In the genomic region with DNA sequence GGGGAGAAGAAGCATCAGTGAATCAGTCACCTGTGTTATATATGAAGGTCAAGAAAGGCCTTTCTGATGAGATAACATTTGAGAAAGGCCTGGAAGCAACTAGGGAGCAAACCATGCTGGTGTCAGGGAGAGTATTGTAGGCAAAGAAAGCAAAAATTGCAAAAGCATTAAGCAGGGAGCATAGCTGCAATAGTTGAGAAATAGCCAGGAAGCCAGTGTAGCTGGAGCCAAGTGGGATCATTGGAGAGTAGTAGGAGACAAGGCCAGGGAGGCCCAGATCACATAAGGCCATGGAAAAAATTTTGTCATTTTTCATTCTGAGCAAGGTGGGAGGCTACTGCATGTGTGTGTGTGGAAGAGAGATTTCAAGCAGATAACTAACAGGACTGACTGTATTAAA, we compare ENCODE assay signal across 22 cellular contexts. TPM values are rescaled to one million over a fixed set of nuclear protein-coding genes. Genes with fewer than 3 reads are reported as not detected.
"Had no signal": no experiment of that assay in that cellular context is flagged by ENCODE, and none has a peak within 500 bp of the region (broad histone marks: within the 10 kb centered on the region; RNA-seq: fewer than 3 reads in every experiment).

No MANE protein-coding gene starts in this region.

- H3K4me3 Mint-ChIP-seq: activated CD4-positive, alpha-beta T cell treated with anti-CD3 and anti-CD28 coated beads, Interleukin-2, amount 10 ng/mL, durations not matched to agents 24 days and 14 days; activated CD8-positive, alpha-beta T cell treated with anti-CD3 and anti-CD28 coated beads for 36 hours; activated T-helper 17 cell treated with anti-CD3 and anti-CD28 coated beads, Interleukin-2, amount 50 U/mL, for 72 hours; dendritic cell treated with granulocyte-macrophage colony-stimulating factor and Interleukin-4, amounts not matched to agents 40 ng/mL and 50 ng/mL, for 4 days; nephron; stimulated activated memory B cell treated with anti-CD40 and anti-IgM and Interleukin-4, amounts not matched to agents 10 μg/mL and 1 μg/mL and 100 μg/mL, for 72 hours; T-helper 1 cell treated with Interleukin-12 subunit alpha and Interleukin-12 subunit beta and Interleukin-4 antibody, amounts not matched to agents 30 μg/mL and 1 μg/mL, for 36 hours had no signal

- DNase-seq: activated CD4-positive, alpha-beta T cell treated with anti-CD3 and anti-CD28 coated beads, Interleukin-2, amount 10 ng/mL, durations not matched to agents 24 days and 14 days; activated CD8-positive, alpha-beta T cell treated with anti-CD3 and anti-CD28 coated beads for 36 hours; activated naive CD4-positive, alpha-beta T cell; activated T-cell treated with anti-CD3 and anti-CD28 coated beads, Interleukin-2, amount 50 U/mL, for 1 hour; anterior cingulate cortex; effector CD8-positive, alpha-beta T cell; foreskin keratinocyte; glutamatergic neuron; hypothalamus; lower lobe of right lung; posterior cingulate gyrus; sigmoid colon; spleen; stimulated activated CD4-positive, alpha-beta T cell treated with anti-CD3 and anti-CD28 coated beads, Interleukin-4, amount 100 ng/mL, for 4 hours; upper lobe of right lung had no signal

- H3K4me1 Mint-ChIP-seq: activated CD4-positive, alpha-beta T cell treated with anti-CD3 and anti-CD28 coated beads, Interleukin-2, amount 10 ng/mL, durations not matched to agents 24 days and 14 days; activated T-helper 17 cell treated with anti-CD3 and anti-CD28 coated beads, Interleukin-2, amount 50 U/mL, for 72 hours; nephron; stimulated activated memory B cell treated with anti-CD40 and anti-IgM and Interleukin-4, amounts not matched to agents 10 μg/mL and 1 μg/mL and 100 μg/mL, for 72 hours had no signal

- H3K36me3 Mint-ChIP-seq: stimulated activated memory B cell treated with anti-CD40 and anti-IgM and Interleukin-4, amounts not matched to agents 10 μg/mL and 1 μg/mL and 100 μg/mL, for 72 hours had no signal

- ATAC-seq: activated CD8-positive, alpha-beta T cell treated with anti-CD3 and anti-CD28 coated beads for 36 hours; activated T-helper 17 cell treated with anti-CD3 and anti-CD28 coated beads, Interleukin-2, amount 50 U/mL, for 72 hours; esophagus mucosa; foreskin keratinocyte; lower lobe of right lung; stimulated activated memory B cell treated with anti-CD40 and anti-IgM and Interleukin-4, amounts not matched to agents 10 μg/mL and 1 μg/mL and 100 μg/mL, for 72 hours; upper lobe of right lung had no signal

- H3K27ac Mint-ChIP-seq: activated CD4-positive, alpha-beta T cell treated with anti-CD3 and anti-CD28 coated beads, Interleukin-2, amount 10 ng/mL, durations not matched to agents 24 days and 14 days; activated CD8-positive, alpha-beta T cell treated with anti-CD3 and anti-CD28 coated beads for 36 hours; activated T-helper 17 cell treated with anti-CD3 and anti-CD28 coated beads, Interleukin-2, amount 50 U/mL, for 72 hours; dendritic cell treated with granulocyte-macrophage colony-stimulating factor and Interleukin-4, amounts not matched to agents 40 ng/mL and 50 ng/mL, for 4 days; nephron; stimulated activated memory B cell treated with anti-CD40 and anti-IgM and Interleukin-4, amounts not matched to agents 10 μg/mL and 1 μg/mL and 100 μg/mL, for 72 hours; T-helper 1 cell treated with Interleukin-12 subunit alpha and Interleukin-12 subunit beta and Interleukin-4 antibody, amounts not matched to agents 30 μg/mL and 1 μg/mL, for 36 hours had no signal

- H3K27me3 Mint-ChIP-seq: activated CD8-positive, alpha-beta T cell treated with anti-CD3 and anti-CD28 coated beads for 36 hours; dendritic cell treated with granulocyte-macrophage colony-stimulating factor and Interleukin-4, amounts not matched to agents 40 ng/mL and 50 ng/mL, for 4 days had no signal

- H3K4me3 ChIP-seq: lower lobe of right lung, sigmoid colon, spleen, thoracic aorta, upper lobe of right lung had no signal

- H3K27me3 ChIP-seq: foreskin keratinocyte, sigmoid colon, spleen, upper lobe of right lung had no signal

- H3K36me3 ChIP-seq: lower lobe of right lung, sigmoid colon, spleen, thoracic aorta, upper lobe of right lung had no signal

- H3K9me3 Mint-ChIP-seq: activated CD4-positive, alpha-beta T cell treated with anti-CD3 and anti-CD28 coated beads, Interleukin-2, amount 10 ng/mL, durations not matched to agents 24 days and 14 days; activated CD8-positive, alpha-beta T cell treated with anti-CD3 and anti-CD28 coated beads for 36 hours; activated T-helper 17 cell treated with anti-CD3 and anti-CD28 coated beads, Interleukin-2, amount 50 U/mL, for 72 hours; dendritic cell treated with granulocyte-macrophage colony-stimulating factor and Interleukin-4, amounts not matched to agents 40 ng/mL and 50 ng/mL, for 4 days; nephron; stimulated activated memory B cell treated with anti-CD40 and anti-IgM and Interleukin-4, amounts not matched to agents 10 μg/mL and 1 μg/mL and 100 μg/mL, for 72 hours; T-helper 1 cell treated with Interleukin-12 subunit alpha and Interleukin-12 subunit beta and Interleukin-4 antibody, amounts not matched to agents 30 μg/mL and 1 μg/mL, for 36 hours had no signal

- H3K4me1 ChIP-seq: foreskin keratinocyte, lower lobe of right lung, sigmoid colon, spleen, upper lobe of right lung had no signal

- H3K27ac ChIP-seq: foreskin keratinocyte, lower lobe of right lung, sigmoid colon, spleen, thoracic aorta, upper lobe of right lung had no signal

RNA-seq across cellular contexts. Expression of a gene that starts 41.6 kb away (rescaled TPM):
- total RNA-seq: activated CD4-positive, alpha-beta T cell treated with anti-CD3 and anti-CD28 coated beads, Interleukin-2, amount 10 ng/mL, durations not matched to agents 24 days and 14 days; thoracic aorta had no signal
